Comparison of ENCODE assay signal across 7 cellular contexts in the genomic region with DNA sequence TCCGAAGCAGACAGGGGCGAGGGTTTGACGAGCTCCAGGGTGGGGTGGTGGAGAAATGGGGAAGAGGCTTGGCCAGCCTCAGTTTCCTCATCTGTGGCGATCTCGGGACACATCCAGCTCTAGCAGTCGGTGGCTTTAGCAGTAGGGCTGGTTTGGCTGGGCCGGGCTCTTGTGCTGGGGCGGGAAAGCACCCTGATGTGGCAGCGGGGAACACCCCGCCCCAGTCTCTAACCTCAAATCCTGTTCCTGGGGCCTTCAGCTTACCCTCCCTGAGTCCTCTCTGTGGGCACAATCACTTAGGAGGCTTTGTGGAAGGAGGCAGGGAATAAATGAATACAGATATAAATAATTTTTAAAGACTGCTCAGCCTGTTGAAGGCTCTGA. TPM values are rescaled to one million over a fixed set of nuclear protein-coding genes. Genes with fewer than 3 reads are reported as not detected.
DNase-seq lines count a peak whose midpoint lies in the region; ATAC-seq and TF ChIP-seq lines count a peak whose summit lies in the region.

No MANE protein-coding gene starts in this region.

- H3K4me1 Mint-ChIP-seq in T-helper 2 cell treated with Interferon-gamma antibody and Interleukin-4, amounts not matched to agents 5 μg/mL and 100 μg/mL, for 36 hours (ENCODE audit: low read depth), result peaks cover 47% of the 10 kb centered on the region

- no peak for TF ChIP-seq CTCF in astrocyte of the spinal cord (IDR thresholded peaks at IDR 0.05; ENCODE audit: low read depth, low read length)
- no peak for TF ChIP-seq CTCF in kidney epithelial cell (IDR thresholded peaks at IDR 0.05; ENCODE audit: insufficient read depth, low read length, poor library complexity, severe bottlenecking)

- DNase-seq in T-helper 2 cell treated with Interferon-gamma antibody and Interleukin-4, amounts not matched to agents 5 μg/mL and 100 μg/mL, for 36 hours (ENCODE audit: low spot score), result peak; percentile 80
- DNase-seq in astrocyte of the spinal cord (ENCODE audit: low read depth, low spot score) (no peak), kidney epithelial cell (ENCODE audit: low read depth) (no peak), G401 (ENCODE audit: low spot score) (no peak)
- peak; percentile 73 for DNase-seq in stimulated activated CD4-positive, alpha-beta T cell treated with anti-CD3 and anti-CD28 coated beads, Interleukin-4, amount 100 ng/mL, for 1 hour

- H3K9me3 Mint-ChIP-seq in T-helper 2 cell treated with Interferon-gamma antibody and Interleukin-4, amounts not matched to agents 5 μg/mL and 100 μg/mL, for 36 hours, result no peaks in the 10 kb centered on the region

- H3K4me3 ChIP-seq in astrocyte of the spinal cord (ENCODE audit: low read depth, low read length) (peak overlapping the region; percentile 87), kidney epithelial cell (ENCODE audit: low read depth, low read length) (peak overlapping the region; percentile 94)

- H3K27me3 ChIP-seq in kidney epithelial cell (ENCODE audit: control insufficient read depth, insufficient read depth, low read length), result no peaks in the 10 kb centered on the region

- H3K36me3 Mint-ChIP-seq in T-helper 2 cell treated with Interferon-gamma antibody and Interleukin-4, amounts not matched to agents 5 μg/mL and 100 μg/mL, for 36 hours (ENCODE audit: low read depth), result peaks cover 30% of the 10 kb centered on the region

- H3K4me3 Mint-ChIP-seq in T-helper 2 cell treated with Interferon-gamma antibody and Interleukin-4, amounts not matched to agents 5 μg/mL and 100 μg/mL, for 36 hours, result peak overlapping the region; percentile 92

- peak overlapping the region; percentile 98 for H3K27ac Mint-ChIP-seq in T-helper 2 cell treated with Interferon-gamma antibody and Interleukin-4, amounts not matched to agents 5 μg/mL and 100 μg/mL, for 36 hours

- H3K36me3 ChIP-seq in kidney epithelial cell (ENCODE audit: control insufficient read depth, insufficient read depth, low read length), result no peaks in the 10 kb centered on the region

- in situ Hi-C loops in astrocyte of the spinal cord (cut with HindIII; ENCODE audit: low sequenced_read_pairs), result no loop called here
- in situ Hi-C loops in G401 (cut with HindIII; ENCODE audit: low sequenced_read_pairs), result no loop called here

- ATAC-seq in GM18873 (IDR thresholded peaks at IDR 0.05; ENCODE audit: low FRiP score, unreplicated experiment), result peak; percentile 39
- peak; percentile 31 for ATAC-seq in HG03066 (IDR thresholded peaks at IDR 0.05; ENCODE audit: low read depth, unreplicated experiment)

- no peaks in the 10 kb centered on the region for H3K27me3 Mint-ChIP-seq in T-helper 2 cell treated with Interferon-gamma antibody and Interleukin-4, amounts not matched to agents 5 μg/mL and 100 μg/mL, for 36 hours (ENCODE audit: low read depth)

RNA-seq across cellular contexts. Expression of gene TTC7A, which starts 1.1 kb away (rescaled TPM):
- total RNA-seq in kidney epithelial cell, result 20.5 and 22.1 TPM in 2 replicates
- total RNA-seq in G401 (2014; rRNA removed; shearing (Covaris generic)), result 20.4 and 25.4 TPM in 2 replicates

RNA-seq across cellular contexts. Expression of gene MCFD2, which starts 26.5 kb away (rescaled TPM):
- 109 and 175 TPM in 2 replicates for total RNA-seq in kidney epithelial cell
- total RNA-seq in G401 (2014; rRNA removed; shearing (Covaris generic)), result 100 and 127 TPM in 2 replicates

Comparison
In these comparisons a context has a peak if more than half of its experiments do, and no peak if none do; other contexts are left out.
1. DNase-seq: peak in T-helper 2 cell treated with Interferon-gamma antibody and Interleukin-4, amounts not matched to agents 5 μg/mL and 100 μg/mL, for 36 hours (single experiment) and stimulated activated CD4-positive, alpha-beta T cell treated with anti-CD3 and anti-CD28 coated beads, Interleukin-4, amount 100 ng/mL, for 1 hour (single experiment); none in astrocyte of the spinal cord (single experiment), kidney epithelial cell (single experiment) and G401 (single experiment).